1 cellular context compared by ENCODE assay signal in the genomic region with DNA sequence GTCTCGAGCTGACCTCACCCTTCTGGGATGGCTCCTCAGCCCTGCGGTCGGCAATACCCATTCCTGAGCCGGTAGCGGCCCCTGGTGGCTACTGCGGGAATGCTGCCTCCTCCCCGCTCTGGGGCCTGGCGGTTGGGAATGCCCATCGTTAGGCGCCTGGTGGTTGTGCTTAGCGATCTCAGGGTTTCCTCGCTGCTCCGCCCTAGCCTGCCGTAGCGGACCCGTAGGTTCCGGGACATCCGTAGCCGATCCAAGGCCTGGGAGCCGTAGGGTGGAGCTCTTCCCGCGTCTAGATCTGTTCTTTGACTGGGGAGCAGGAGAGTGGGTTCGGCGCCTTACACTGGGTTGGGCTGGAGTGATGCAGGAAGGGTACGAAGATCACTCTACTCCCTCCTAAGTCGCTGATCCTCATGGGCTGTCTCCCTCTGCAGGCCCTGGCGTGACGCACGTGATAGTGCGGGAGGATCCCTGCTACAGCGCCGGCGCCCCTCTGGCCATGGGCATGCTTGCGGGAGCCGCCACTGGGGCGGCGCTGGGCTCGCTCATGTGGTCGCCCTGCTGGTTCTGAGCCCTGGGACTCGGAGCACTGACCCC.
TF ChIP-seq lines count a peak whose summit lies in the region.

No MANE protein-coding gene starts in this region.

TF ChIP-seq in HCT116, 20 proteins besides CTCF, POLR2A, EP300 and RAD21 (continued from another document):
- TF ChIP-seq ELF1 (IDR thresholded peaks at IDR 0.05; ENCODE audit: borderline replicate concordance, low read depth), result no peak
- TF ChIP-seq POLR2AphosphoS5 (IDR thresholded peaks at IDR 0.05; ENCODE audit: low read depth, low read length), result no peak
- TF ChIP-seq, protein P1, sequence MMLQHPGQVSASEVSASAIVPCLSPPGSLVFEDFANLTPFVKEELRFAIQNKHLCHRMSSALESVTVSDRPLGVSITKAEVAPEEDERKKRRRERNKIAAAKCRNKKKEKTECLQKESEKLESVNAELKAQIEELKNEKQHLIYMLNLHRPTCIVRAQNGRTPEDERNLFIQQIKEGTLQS (IDR thresholded peaks at IDR 0.05), result no peak
- TF ChIP-seq, protein P2, sequence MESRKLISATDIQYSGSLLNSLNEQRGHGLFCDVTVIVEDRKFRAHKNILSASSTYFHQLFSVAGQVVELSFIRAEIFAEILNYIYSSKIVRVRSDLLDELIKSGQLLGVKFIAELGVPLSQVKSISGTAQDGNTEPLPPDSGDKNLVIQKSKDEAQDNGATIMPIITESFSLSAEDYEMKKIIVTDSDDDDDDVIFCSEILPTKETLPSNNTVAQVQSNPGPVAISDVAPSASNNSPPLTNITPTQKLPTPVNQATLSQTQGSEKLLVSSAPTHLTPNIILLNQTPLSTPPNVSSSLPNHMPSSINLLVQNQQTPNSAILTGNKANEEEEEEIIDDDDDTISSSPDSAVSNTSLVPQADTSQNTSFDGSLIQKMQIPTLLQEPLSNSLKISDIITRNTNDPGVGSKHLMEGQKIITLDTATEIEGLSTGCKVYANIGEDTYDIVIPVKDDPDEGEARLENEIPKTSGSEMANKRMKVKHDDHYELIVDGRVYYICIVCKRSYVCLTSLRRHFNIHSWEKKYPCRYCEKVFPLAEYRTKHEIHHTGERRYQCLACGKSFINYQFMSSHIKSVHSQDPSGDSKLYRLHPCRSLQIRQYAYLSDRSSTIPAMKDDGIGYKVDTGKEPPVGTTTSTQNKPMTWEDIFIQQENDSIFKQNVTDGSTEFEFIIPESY (IDR thresholded peaks at IDR 0.05; ENCODE audit: extremely low read depth, insufficient replicate concordance, low read length), result no peak
- no peak for TF ChIP-seq SP1 (IDR thresholded peaks at IDR 0.05; ENCODE audit: low read depth)
- no peak for TF ChIP-seq ZNF274 (IDR thresholded peaks at IDR 0.05; ENCODE audit: low read depth, low read length)
- TF ChIP-seq CEBPB (IDR thresholded peaks at IDR 0.05; ENCODE audit: low read depth), result no peak
- TF ChIP-seq JUND (IDR thresholded peaks at IDR 0.05), result no peak
- no peak for TF ChIP-seq EZH2 (IDR thresholded peaks at IDR 0.05)
- TF ChIP-seq TCF7L2 (IDR thresholded peaks at IDR 0.05; ENCODE audit: borderline replicate concordance, extremely low read depth, insufficient read depth, insufficient read length), result no peak
- TF ChIP-seq ZFX (IDR thresholded peaks at IDR 0.05), result no peak; the same call in 1 of the 2 replicates
- no peak for TF ChIP-seq YY1 (IDR thresholded peaks at IDR 0.05; ENCODE audit: extremely low read depth, insufficient replicate concordance, low read depth, low read length)
